In genomic region chr19:16067205-16067938, GRCh38 we compare ENCODE assay signal across 8 cellular contexts. TPM values are rescaled to one million over a fixed set of nuclear protein-coding genes. Genes with fewer than 3 reads are reported as not detected.
DNase-seq lines count a peak whose midpoint lies in the region; ATAC-seq, FAIRE-seq and TF ChIP-seq lines count a peak whose summit lies in the region.

No MANE protein-coding gene starts in this region.

- FAIRE-seq in urothelium cell line (lab: Jason Lieb, UNC), result no peak

- no peak for TF ChIP-seq CTCF in RWPE2 (IDR thresholded peaks at IDR 0.05; ENCODE audit: poor library complexity, severe bottlenecking)
- TF ChIP-seq CTCF in fibroblast of the aortic adventitia (IDR thresholded peaks at IDR 0.05; ENCODE audit: insufficient read depth, low read length), result no peak

- H3K4me3 ChIP-seq in RWPE2 (ENCODE audit: severe bottlenecking), result peak overlapping the region; percentile 79
- H3K4me3 ChIP-seq in fibroblast of the aortic adventitia (ENCODE audit: low read depth, low read length), result peak overlapping the region; percentile 63

- intact Hi-C loops in sciatic nerve (cut with DNase I), result no loop called here

- H3K9me3 ChIP-seq in RWPE2 (ENCODE audit: severe bottlenecking), result no peaks in the 10 kb centered on the region

- ATAC-seq in RWPE2 (ENCODE audit: low read depth) (peak; percentile 59), sciatic nerve (peak; percentile 63), HG02981 (IDR thresholded peaks at IDR 0.05; ENCODE audit: unreplicated experiment) (no peak)

- H3K27me3 ChIP-seq in RWPE2 (ENCODE audit: insufficient read depth, poor library complexity, severe bottlenecking), result no peaks in the 10 kb centered on the region

- H3K36me3 ChIP-seq in RWPE2 (ENCODE audit: low read depth), result peaks cover 19% of the 10 kb centered on the region

- DNase-seq in Daoy (ENCODE audit: low read depth), result peak; percentile 79
- peak; percentile 93 for DNase-seq in RWPE2 (ENCODE audit: low spot score)
- peak; percentile 92 for DNase-seq in fibroblast of the aortic adventitia (ENCODE audit: low read depth)
- DNase-seq in sciatic nerve (ENCODE audit: low spot score), result no peak
- DNase-seq in stimulated activated CD4-positive, alpha-beta T cell treated with anti-CD3 and anti-CD28 coated beads, Interleukin-15, amount 100 ng/mL, for 24 hours, result no peak
- DNase-seq in occipital lobe (lab: John Stamatoyannopoulos, UW), result no peak
- no peak for DNase-seq in urothelium cell line (ENCODE audit: low spot score)

- peak overlapping the region; percentile 84 for H3K27ac ChIP-seq in RWPE2 (ENCODE audit: poor library complexity, severe bottlenecking)

- peaks cover 18% of the 10 kb centered on the region for H3K4me1 ChIP-seq in RWPE2 (ENCODE audit: insufficient read depth, poor library complexity, severe bottlenecking)

RNA-seq across cellular contexts. Expression of gene TPM4, which starts 8.9 kb away (rescaled TPM):
- 1,303 and 1,358 TPM in 2 replicates for total RNA-seq in Daoy (2014; rRNA removed; shearing (Covaris generic))
- total RNA-seq in fibroblast of the aortic adventitia (ENCODE audit: low replicate concordance), result 864 and 1,097 TPM in 2 replicates
- 543 TPM for total RNA-seq in sciatic nerve
- total RNA-seq in occipital lobe, result 94.8 TPM

RNA-seq across cellular contexts. Expression of gene RAB8A, which starts 44.3 kb away (rescaled TPM):
- total RNA-seq in Daoy (2014; rRNA removed; shearing (Covaris generic)), result 63.7 and 72.5 TPM in 2 replicates
- 15.5 and 99.9 TPM in 2 replicates for total RNA-seq in fibroblast of the aortic adventitia (ENCODE audit: low replicate concordance)
- total RNA-seq in sciatic nerve, result 49.6 TPM
- total RNA-seq in occipital lobe, result 33.7 TPM

Comparison
In these comparisons a context has a peak if more than half of its experiments do, and no peak if none do; other contexts are left out.
1. DNase-seq: peak in Daoy (single experiment), RWPE2 (single experiment) and fibroblast of the aortic adventitia (single experiment); none in sciatic nerve (single experiment), stimulated activated CD4-positive, alpha-beta T cell treated with anti-CD3 and anti-CD28 coated beads, Interleukin-15, amount 100 ng/mL, for 24 hours (single experiment), occipital lobe (single experiment) and urothelium cell line (single experiment).